In genomic region chr13:43894438-43894837, GRCh38 we compare ENCODE assay signal across 14 cellular contexts. TPM values are rescaled to one million over a fixed set of nuclear protein-coding genes. Genes with fewer than 3 reads are reported as not detected.
DNase-seq lines count a peak whose midpoint lies in the region; ATAC-seq and TF ChIP-seq lines count a peak whose summit lies in the region.
"Had no signal": no experiment of that assay in that cellular context is flagged by ENCODE, and none has a peak within 500 bp of the region (broad histone marks: within the 10 kb centered on the region; RNA-seq: fewer than 3 reads in every experiment).

No MANE protein-coding gene starts in this region.

- peaks cover 51% of the 10 kb centered on the region for H3K36me3 ChIP-seq in DOHH2 (ENCODE audit: control insufficient read depth, low read length)

- TF ChIP-seq CTCF in 22Rv1 (IDR thresholded peaks at IDR 0.05) (peak; percentile 50), DOHH2 (IDR thresholded peaks at IDR 0.05; ENCODE audit: low read depth, low read length, poor library complexity, severe bottlenecking) (peak; percentile 36), fibroblast of the aortic adventitia (IDR thresholded peaks at IDR 0.05; ENCODE audit: insufficient read depth, low read length) (peak; percentile 24), RWPE1 (conservative IDR thresholded peaks at IDR 0.05; ENCODE audit: low read depth) (no peak)

- no peaks in the 10 kb centered on the region for H3K9me3 ChIP-seq in DOHH2 (ENCODE audit: control insufficient read depth, insufficient read depth, low read length)

- H3K27me3 ChIP-seq in DOHH2 (ENCODE audit: control insufficient read depth, low read length), result no peaks in the 10 kb centered on the region

- H3K79me2 ChIP-seq in DOHH2 (ENCODE audit: control insufficient read depth, low read length), result no peaks in the 10 kb centered on the region

- peaks cover 2% of the 10 kb centered on the region; the same call in 1 of the 2 replicates for H3F3A ChIP-seq in DOHH2 (ENCODE audit: control insufficient read depth, insufficient read depth)

- peak; percentile 22 for DNase-seq in OCI-M1 (lab: John Stamatoyannopoulos, UW)
- no peak for DNase-seq in fibroblast of the aortic adventitia (ENCODE audit: low read depth)
- no peak for DNase-seq in GOT3 (lab: John Stamatoyannopoulos, UW)
- no peak for DNase-seq in RWPE1 (ENCODE audit: low spot score)
- DNase-seq in stimulated activated naive CD8-positive, alpha-beta T cell treated with anti-CD3 and anti-CD28 coated beads, Interleukin-15, Interleukin-2, amounts not matched to agents 100 U/mL and 50 U/mL, for 24 hours, result no peak
- DNase-seq: activated CD8-positive, alpha-beta memory T cell treated with anti-CD3 and anti-CD28 coated beads, Interleukin-2, amount 50 U/mL, for 48 hours; C1 segment of cervical spinal cord; head of caudate nucleus; MM.1S; stimulated activated CD4-positive, alpha-beta T cell treated with anti-CD3 and anti-CD28 coated beads, Interleukin-1b, Interleukin-23, amount 100 ng/mL, for 48 hours had no signal

- H3K27ac ChIP-seq in 22Rv1, result no peak overlapping the region
- no peak overlapping the region for H3K27ac ChIP-seq in DOHH2 (ENCODE audit: low read depth, low read length)
- H3K27ac ChIP-seq in RWPE1, result no peak overlapping the region

- no peaks in the 10 kb centered on the region for H3K4me1 ChIP-seq in DOHH2 (ENCODE audit: control insufficient read depth, low read length)

- ATAC-seq in HG03280 (IDR thresholded peaks at IDR 0.05; ENCODE audit: unreplicated experiment), result no peak
- no peak for ATAC-seq in stimulated activated naive CD8-positive, alpha-beta T cell treated with anti-CD3 and anti-CD28 coated beads, Interleukin-15, Interleukin-2, amounts not matched to agents 100 U/mL and 50 U/mL, for 24 hours
- ATAC-seq: stimulated activated memory B cell treated with anti-CD40 and anti-IgM and Interleukin-4, amounts not matched to agents 10 μg/mL and 1 μg/mL and 100 μg/mL, for 72 hours had no signal

- no peaks in the 10 kb centered on the region for H4K20me1 ChIP-seq in DOHH2 (ENCODE audit: control insufficient read depth, insufficient read depth, low read depth, low read length)

- POLR2A ChIA-PET in RWPE1 (lab: Yijun Ruan, JAX; ENCODE audit: low non-redundant PET), result interaction anchor here (0.6 kb wide), 1 partner anchor 701 kb away, joined by 3 read pairs; no protein-coding TSS in a partner anchor

- H3K4me3 ChIP-seq in DOHH2 (ENCODE audit: low read length) (no peak overlapping the region), fibroblast of the aortic adventitia (ENCODE audit: low read depth, low read length) (no peak overlapping the region)

- H3K9me2 ChIP-seq in DOHH2 (replicated peaks; ENCODE audit: control insufficient read depth, low read length), result no peaks in the 10 kb centered on the region

- CTCF ChIA-PET in RWPE1 (lab: Yijun Ruan, JAX), result interaction anchor here (0.6 to 0.9 kb wide), 2 partner anchors 14 to 582 kb away, joined by 3 read pairs; no protein-coding TSS in a partner anchor

- H3K4me2 ChIP-seq in DOHH2 (ENCODE audit: low read length), result no peak overlapping the region

RNA-seq across cellular contexts. Expression of gene LACC1, which starts 14.7 kb away (rescaled TPM):
- 22.9 and 32.9 TPM in 2 replicates for total RNA-seq in fibroblast of the aortic adventitia (ENCODE audit: low replicate concordance)

RNA-seq across cellular contexts. Expression of gene CCDC122, which starts 14.9 kb away (rescaled TPM):
- total RNA-seq in fibroblast of the aortic adventitia (ENCODE audit: low replicate concordance), result 1.1 and 11.2 TPM in 2 replicates
